8 cellular contexts compared by ENCODE assay signal in the genomic region with DNA sequence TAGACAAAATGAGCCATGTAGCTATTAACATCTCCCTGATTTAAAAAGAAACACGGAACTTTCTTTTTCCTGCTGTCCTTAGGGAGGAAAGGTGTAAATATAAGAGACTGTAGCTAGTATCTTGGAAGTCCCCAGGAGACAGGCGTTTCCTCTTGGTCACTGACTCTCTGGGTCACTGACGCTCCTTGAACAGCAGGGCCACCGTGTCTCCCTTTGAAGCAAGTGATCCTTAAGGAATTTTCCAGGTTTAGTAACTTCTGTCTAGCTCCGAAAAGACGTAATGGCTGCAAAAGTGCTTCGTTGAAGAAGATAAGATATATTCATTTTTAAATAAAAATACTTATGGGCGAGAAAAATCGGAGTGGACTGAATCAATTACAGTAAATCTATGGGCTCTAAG. TPM values are rescaled to one million over a fixed set of nuclear protein-coding genes. Genes with fewer than 3 reads are reported as not detected.
A peak's percentile ranks its signal among the peaks of the same experiment; 100 is the strongest.
DNase-seq lines count a peak whose midpoint lies in the region; ATAC-seq and TF ChIP-seq lines count a peak whose summit lies in the region.

No MANE protein-coding gene starts in this region.

- TF ChIP-seq EP300 in gastroesophageal sphincter (IDR thresholded peaks at IDR 0.05) = no peak

- no peaks in the 10 kb centered on the region for H3K9me2 ChIP-seq in SU-DHL-6 (replicated peaks; ENCODE audit: insufficient read depth, low read length)

- H3K36me3 ChIP-seq in SU-DHL-6 (ENCODE audit: low read length) (no peaks in the 10 kb centered on the region; the same call in 1 of the 2 replicates), gastroesophageal sphincter (no peaks in the 10 kb centered on the region), skeletal muscle tissue (ENCODE audit: control insufficient read depth in 3 of 3, insufficient read depth in 3 of 3, low read length in 3 of 3) (no peaks in the 10 kb centered on the region)

- H3K4me2 ChIP-seq in SU-DHL-6 (ENCODE audit: low read depth, low read length, poor library complexity, severe bottlenecking) = peak overlapping the region; percentile 98

- H3K4me1 ChIP-seq in gastroesophageal sphincter = peaks cover 19 to 44% (median 31%) of the 10 kb centered on the region in 3 donors
- H3K4me1 ChIP-seq in skeletal muscle tissue (ENCODE audit: control insufficient read depth in 3 of 3, insufficient read depth in 3 of 3, low read length in 3 of 3) = peaks cover 25 to 43% (median 39%) of the 10 kb centered on the region in 3 donors

- TF ChIP-seq POLR2A in gastroesophageal sphincter (IDR thresholded peaks at IDR 0.05) = no peak

- H3K9ac ChIP-seq in SU-DHL-6 (ENCODE audit: low read length) (peak overlapping the region; percentile 91), skeletal muscle tissue (ENCODE audit: low read depth in 1 of 3, low read length in 3 of 3) (peak overlapping the region; percentile 88 to 98 (median 93))

- peak overlapping the region; percentile 87 for H2AFZ ChIP-seq in SU-DHL-6 (ENCODE audit: low read depth, low read length, severe bottlenecking)

- peak; percentile 2 for DNase-seq in DMS153 treated with DMSO at 0.1 percent for 48 hours (lab: John Stamatoyannopoulos, UW; ENCODE audit: unreplicated experiment)
- no peak for DNase-seq in DMS153 (lab: John Stamatoyannopoulos, UW)
- DNase-seq in nucleus accumbens (lab: John Stamatoyannopoulos, UW) = no peak

- 0 to 11% methylated on average over 9 of the region's 9 CpGs for WGBS in gastroesophageal sphincter (ENCODE audit: low coverage in 1 of 2), 2 donors

- TF ChIP-seq CTCF in SU-DHL-6 (IDR thresholded peaks at IDR 0.05; ENCODE audit: insufficient read depth, low read length, poor library complexity, severe bottlenecking) (no peak), gastroesophageal sphincter (IDR thresholded peaks at IDR 0.05) (no peak)

- H3K27me3 ChIP-seq in SU-DHL-6 (ENCODE audit: low read length) = no peaks in the 10 kb centered on the region
- H3K27me3 ChIP-seq in gastroesophageal sphincter = no peaks in the 10 kb centered on the region
- no peaks in the 10 kb centered on the region for H3K27me3 ChIP-seq in skeletal muscle tissue (ENCODE audit: control insufficient read depth in 3 of 3, insufficient read depth in 3 of 3, low read length in 3 of 3)

- H3F3A ChIP-seq in SU-DHL-6 (ENCODE audit: insufficient read depth) = no peaks in the 10 kb centered on the region; the same call in 1 of the 2 replicates

- H3K9me3 ChIP-seq in SU-DHL-6 (ENCODE audit: insufficient read depth, low read length) = no peaks in the 10 kb centered on the region
- H3K9me3 ChIP-seq in gastroesophageal sphincter = no peaks in the 10 kb centered on the region
- H3K9me3 ChIP-seq in skeletal muscle tissue (ENCODE audit: control insufficient read depth in 3 of 3, low read length in 3 of 3) = no peaks in the 10 kb centered on the region

- H4K20me1 ChIP-seq in SU-DHL-6 (ENCODE audit: low read depth, low read length) = peaks cover 27% of the 10 kb centered on the region

- H3K27ac ChIP-seq in SU-DHL-6 (ENCODE audit: low read depth, low read length) = peak overlapping the region; percentile 69
- H3K27ac ChIP-seq in gastroesophageal sphincter = peak overlapping the region; percentile 86 to 95 (median 90)
- peak overlapping the region; percentile 94 for H3K27ac ChIP-seq in skeletal muscle tissue (ENCODE audit: low read depth, low read length)

- H3K4me3 ChIP-seq in SU-DHL-6 (ENCODE audit: insufficient read depth, low read length, poor library complexity, severe bottlenecking) (peak overlapping the region; percentile 79), gastroesophageal sphincter (peak overlapping the region; percentile 81 to 83), skeletal muscle tissue (ENCODE audit: low read length in 3 of 3) (peak overlapping the region; percentile 88 to 96 (median 94))

- peaks cover 42% of the 10 kb centered on the region for H3K79me2 ChIP-seq in SU-DHL-6 (ENCODE audit: insufficient read depth, low read length)

- ATAC-seq in gastroesophageal sphincter (no peak), HG02938 (IDR thresholded peaks at IDR 0.05; ENCODE audit: unreplicated experiment) (no peak), HG03439 (IDR thresholded peaks at IDR 0.05; ENCODE audit: unreplicated experiment) (no peak)

RNA-seq across cellular contexts. Expression of a gene that starts 0.7 kb away (rescaled TPM):
- total RNA-seq in gastroesophageal sphincter (100 to 1,000 TPM; 136 to 195 (median 158) TPM), skeletal muscle tissue (114 TPM)

RNA-seq across cellular contexts. Expression of a gene that starts 20.8 kb away (rescaled TPM):
- 1 to 10 TPM in 2 of 4 donors, under 1 TPM in 1, not detected in 1; 0.31 to 1.7 (median 1.5) TPM for total RNA-seq in gastroesophageal sphincter
- total RNA-seq in skeletal muscle tissue = 1.0 TPM

RNA-seq across cellular contexts. Expression of a gene that starts 53.4 kb away (rescaled TPM):
- total RNA-seq in gastroesophageal sphincter = 10 to 100 TPM; 52.8 to 76.8 (median 59.8) TPM
- 69.4 TPM for total RNA-seq in skeletal muscle tissue
